20 cellular contexts compared by ENCODE assay signal in genomic region chr18:37207343-37207742, GRCh38.
DNase-seq lines count a peak whose midpoint lies in the region; ATAC-seq and TF ChIP-seq lines count a peak whose summit lies in the region.
"Had no signal": no experiment of that assay in that cellular context is flagged by ENCODE, and none has a peak within 500 bp of the region (broad histone marks: within the 10 kb centered on the region; RNA-seq: fewer than 3 reads in every experiment).

No MANE protein-coding gene starts in this region.

- no peaks in the 10 kb centered on the region for H3K27me3 ChIP-seq in SK-N-SH (ENCODE audit: insufficient read depth)

- TF ChIP-seq RAD21 in SK-N-SH (IDR thresholded peaks at IDR 0.05; ENCODE audit: low read length): peak; percentile 39

- DNase-seq in SK-N-SH (no peak), HT-29 (ENCODE audit: low spot score) (peak; percentile 7), SK-MEL-5 (ENCODE audit: low read depth, low spot score) (peak; percentile 21), iPS-NIHi7 (ENCODE audit: extremely low spot score) (peak; percentile 54), glutamatergic neuron (no peak)
- DNase-seq in activated T-cell treated with anti-CD3 and anti-CD28 coated beads, Interleukin-2, amount 50 U/mL, for 1 hour: no peak
- DNase-seq in effector memory CD8-positive, alpha-beta T cell: no peak
- DNase-seq: ACHN, C1 segment of cervical spinal cord, IMR-90, NCI-H1105, NCI-H2081 treated with DMSO at 0.1 percent for 48 hours, NCI-H226, NCI-H526, Right ventricle myocardium superior, T-cell, T-helper 9 cell had no signal

- H3K36me3 ChIP-seq in SK-N-SH (replicated peaks in 1 of 2; ENCODE audit: control insufficient read depth in 1 of 2, insufficient read depth in 2 of 2, low read length in 1 of 2): no peaks in the 10 kb centered on the region

- peaks cover 0 to 2% of the 10 kb centered on the region in 2 donors for H3K9me3 Mint-ChIP-seq in effector memory CD8-positive, alpha-beta T cell
- H3K9me3 Mint-ChIP-seq in glutamatergic neuron (ENCODE audit: unreplicated experiment): no peaks in the 10 kb centered on the region

- H3K4me2 ChIP-seq in SK-N-SH: no peak overlapping the region

- H3K79me2 ChIP-seq in SK-N-SH (ENCODE audit: insufficient read depth): no peaks in the 10 kb centered on the region

- H3K4me1 ChIP-seq in SK-N-SH (ENCODE audit: control insufficient read depth in 1 of 2, insufficient read depth in 2 of 2, low read depth in 1 of 2, low read length in 1 of 2): no peaks in the 10 kb centered on the region; a peak in 1 of 4 replicates

- no peaks in the 10 kb centered on the region for H4K20me1 ChIP-seq in SK-N-SH (ENCODE audit: insufficient read depth)

- H3K27me3 Mint-ChIP-seq in effector memory CD8-positive, alpha-beta T cell: no peaks in the 10 kb centered on the region
- H3K27me3 Mint-ChIP-seq in glutamatergic neuron (ENCODE audit: unreplicated experiment): peaks cover 2% of the 10 kb centered on the region
- H3K27me3 Mint-ChIP-seq: T-cell had no signal

- no peak for ATAC-seq in SK-N-SH treated with all-trans-retinoic acid at 6 μM for 48 hours
- ATAC-seq in effector memory CD8-positive, alpha-beta T cell (replicated peaks): no peak
- ATAC-seq: GM12878, T-cell had no signal

- in situ Hi-C loops in SK-MEL-5 (cut with HindIII; ENCODE audit: low pct_unique_long_range_greater_than_20kb, low sequenced_read_pairs): no loop called here

- no peak overlapping the region for H3K4me3 Mint-ChIP-seq in effector memory CD8-positive, alpha-beta T cell
- H3K4me3 Mint-ChIP-seq in glutamatergic neuron (ENCODE audit: unreplicated experiment): no peak overlapping the region
- H3K4me3 Mint-ChIP-seq: T-cell had no signal

- H3K36me3 Mint-ChIP-seq in effector memory CD8-positive, alpha-beta T cell (ENCODE audit: insufficient read depth): peaks cover 3% of the 10 kb centered on the region
- peaks cover 4% of the 10 kb centered on the region for H3K36me3 Mint-ChIP-seq in glutamatergic neuron (ENCODE audit: unreplicated experiment)

- no peak for TF ChIP-seq EP300 in SK-N-SH (IDR thresholded peaks at IDR 0.05; ENCODE audit: borderline replicate concordance in 1 of 2, low read depth in 1 of 2, low read length in 1 of 2)

- H3K27ac ChIP-seq in SK-N-SH (ENCODE audit: low read depth in 2 of 2, low read length in 1 of 2): no peak overlapping the region
- H3K27ac ChIP-seq: SK-N-MC had no signal

- no peaks in the 10 kb centered on the region for H3K9me3 ChIP-seq in SK-N-SH

- POLR2A ChIA-PET in SK-N-SH (lab: Yijun Ruan, JAX): no interaction called here

- TF ChIP-seq CTCF in SK-N-SH (IDR thresholded peaks at IDR 0.05): 0 out of 2 replicates have a peak, but pooled peaks have one; percentile 6
- no peak for TF ChIP-seq CTCF in glutamatergic neuron (IDR thresholded peaks at IDR 0.05; ENCODE audit: partially characterized antibody, unreplicated experiment)

- no peaks in the 10 kb centered on the region for H3K9me2 ChIP-seq in SK-N-SH

- H3K9ac ChIP-seq in SK-N-SH: no peak overlapping the region

- H2AFZ ChIP-seq in SK-N-SH (ENCODE audit: low read depth): no peak overlapping the region

- H3K4me1 Mint-ChIP-seq in effector memory CD8-positive, alpha-beta T cell (ENCODE audit: low read depth in 2 of 2): no peaks in the 10 kb centered on the region
- no peaks in the 10 kb centered on the region for H3K4me1 Mint-ChIP-seq in glutamatergic neuron (ENCODE audit: low read depth, unreplicated experiment)
- H3K4me1 Mint-ChIP-seq: T-cell had no signal

- 44% methylated on average over 1 of the region's 1 CpG for WGBS in SK-N-SH (ENCODE audit: low lambda C conversion rate)

- CTCF ChIA-PET in SK-N-SH (lab: Yijun Ruan, JAX): no interaction called here

- H3F3A ChIP-seq in SK-N-SH (replicated peaks; ENCODE audit: insufficient read depth): no peaks in the 10 kb centered on the region

- H3K27ac Mint-ChIP-seq in effector memory CD8-positive, alpha-beta T cell: no peak overlapping the region
- H3K27ac Mint-ChIP-seq in glutamatergic neuron (ENCODE audit: unreplicated experiment): no peak overlapping the region
- H3K27ac Mint-ChIP-seq: T-cell had no signal

- no peak overlapping the region for H3K4me3 ChIP-seq in SK-N-SH (ENCODE audit: low read depth in 2 of 2, low read length in 1 of 2)
- H3K4me3 ChIP-seq: GM12878, SK-N-MC had no signal

TF ChIP-seq in SK-N-SH, 30 proteins besides CTCF, POLR2A, EP300 and RAD21 (continues in another document):
- TF ChIP-seq IRF3 (IDR thresholded peaks at IDR 0.05; ENCODE audit: low read depth, low read length) (no peak), TEAD4 (IDR thresholded peaks at IDR 0.05; ENCODE audit: borderline replicate concordance, insufficient read depth) (no peak), PBX3 (IDR thresholded peaks at IDR 0.05) (no peak), FOXJ3 (CRISPR knock-in tag; IDR thresholded peaks at IDR 0.05) (no peak), TCF12 (IDR thresholded peaks at IDR 0.05) (no peak)
- TF ChIP-seq, protein P1, sequence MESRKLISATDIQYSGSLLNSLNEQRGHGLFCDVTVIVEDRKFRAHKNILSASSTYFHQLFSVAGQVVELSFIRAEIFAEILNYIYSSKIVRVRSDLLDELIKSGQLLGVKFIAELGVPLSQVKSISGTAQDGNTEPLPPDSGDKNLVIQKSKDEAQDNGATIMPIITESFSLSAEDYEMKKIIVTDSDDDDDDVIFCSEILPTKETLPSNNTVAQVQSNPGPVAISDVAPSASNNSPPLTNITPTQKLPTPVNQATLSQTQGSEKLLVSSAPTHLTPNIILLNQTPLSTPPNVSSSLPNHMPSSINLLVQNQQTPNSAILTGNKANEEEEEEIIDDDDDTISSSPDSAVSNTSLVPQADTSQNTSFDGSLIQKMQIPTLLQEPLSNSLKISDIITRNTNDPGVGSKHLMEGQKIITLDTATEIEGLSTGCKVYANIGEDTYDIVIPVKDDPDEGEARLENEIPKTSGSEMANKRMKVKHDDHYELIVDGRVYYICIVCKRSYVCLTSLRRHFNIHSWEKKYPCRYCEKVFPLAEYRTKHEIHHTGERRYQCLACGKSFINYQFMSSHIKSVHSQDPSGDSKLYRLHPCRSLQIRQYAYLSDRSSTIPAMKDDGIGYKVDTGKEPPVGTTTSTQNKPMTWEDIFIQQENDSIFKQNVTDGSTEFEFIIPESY (IDR thresholded peaks at IDR 0.05; ENCODE audit: borderline replicate concordance, low read depth): no peak

TF ChIP-seq in SK-N-SH treated with all-trans-retinoic acid at 6 μM for 48 hours, 23 proteins besides CTCF, POLR2A, EP300 and RAD21 (continues in another document):
- TF ChIP-seq TOX (CRISPR knock-in tag; IDR thresholded peaks at IDR 0.05; ENCODE audit: borderline replicate concordance): no peak
- TF ChIP-seq, protein P2, sequence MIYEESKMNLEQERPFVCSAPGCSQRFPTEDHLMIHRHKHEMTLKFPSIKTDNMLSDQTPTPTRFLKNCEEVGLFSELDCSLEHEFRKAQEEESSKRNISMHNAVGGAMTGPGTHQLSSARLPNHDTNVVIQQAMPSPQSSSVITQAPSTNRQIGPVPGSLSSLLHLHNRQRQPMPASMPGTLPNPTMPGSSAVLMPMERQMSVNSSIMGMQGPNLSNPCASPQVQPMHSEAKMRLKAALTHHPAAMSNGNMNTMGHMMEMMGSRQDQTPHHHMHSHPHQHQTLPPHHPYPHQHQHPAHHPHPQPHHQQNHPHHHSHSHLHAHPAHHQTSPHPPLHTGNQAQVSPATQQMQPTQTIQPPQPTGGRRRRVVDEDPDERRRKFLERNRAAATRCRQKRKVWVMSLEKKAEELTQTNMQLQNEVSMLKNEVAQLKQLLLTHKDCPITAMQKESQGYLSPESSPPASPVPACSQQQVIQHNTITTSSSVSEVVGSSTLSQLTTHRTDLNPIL (CRISPR knock-in tag; IDR thresholded peaks at IDR 0.05; ENCODE audit: low read depth): no peak
- TF ChIP-seq ZNF565 (CRISPR knock-in tag; conservative IDR thresholded peaks at IDR 0.05; ENCODE audit: low read depth): no peak
- TF ChIP-seq ZFP3 (CRISPR knock-in tag; IDR thresholded peaks at IDR 0.05): no peak
- no peak for TF ChIP-seq OSR1 (CRISPR knock-in tag; IDR thresholded peaks at IDR 0.05)
- TF ChIP-seq, protein P3, sequence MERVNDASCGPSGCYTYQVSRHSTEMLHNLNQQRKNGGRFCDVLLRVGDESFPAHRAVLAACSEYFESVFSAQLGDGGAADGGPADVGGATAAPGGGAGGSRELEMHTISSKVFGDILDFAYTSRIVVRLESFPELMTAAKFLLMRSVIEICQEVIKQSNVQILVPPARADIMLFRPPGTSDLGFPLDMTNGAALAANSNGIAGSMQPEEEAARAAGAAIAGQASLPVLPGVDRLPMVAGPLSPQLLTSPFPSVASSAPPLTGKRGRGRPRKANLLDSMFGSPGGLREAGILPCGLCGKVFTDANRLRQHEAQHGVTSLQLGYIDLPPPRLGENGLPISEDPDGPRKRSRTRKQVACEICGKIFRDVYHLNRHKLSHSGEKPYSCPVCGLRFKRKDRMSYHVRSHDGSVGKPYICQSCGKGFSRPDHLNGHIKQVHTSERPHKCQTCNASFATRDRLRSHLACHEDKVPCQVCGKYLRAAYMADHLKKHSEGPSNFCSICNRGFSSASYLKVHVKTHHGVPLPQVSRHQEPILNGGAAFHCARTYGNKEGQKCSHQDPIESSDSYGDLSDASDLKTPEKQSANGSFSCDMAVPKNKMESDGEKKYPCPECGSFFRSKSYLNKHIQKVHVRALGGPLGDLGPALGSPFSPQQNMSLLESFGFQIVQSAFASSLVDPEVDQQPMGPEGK (CRISPR knock-in tag; IDR thresholded peaks at IDR 0.05; ENCODE audit: borderline replicate concordance): no peak
- TF ChIP-seq PPARA (CRISPR knock-in tag; IDR thresholded peaks at IDR 0.05; ENCODE audit: borderline replicate concordance): no peak
- TF ChIP-seq SNAI2 (CRISPR knock-in tag; IDR thresholded peaks at IDR 0.05): no peak
- TF ChIP-seq ARNTL (CRISPR knock-in tag; IDR thresholded peaks at IDR 0.05; ENCODE audit: borderline replicate concordance, low read depth): no peak
- no peak for TF ChIP-seq RARB (CRISPR knock-in tag; IDR thresholded peaks at IDR 0.05)
- no peak for TF ChIP-seq CSDC2 (CRISPR knock-in tag; IDR thresholded peaks at IDR 0.05)
- no peak for TF ChIP-seq GLIS3 (CRISPR knock-in tag; IDR thresholded peaks at IDR 0.05)
- no peak for TF ChIP-seq ISL1 (CRISPR knock-in tag; IDR thresholded peaks at IDR 0.05)
- TF ChIP-seq ESRRG (CRISPR knock-in tag; IDR thresholded peaks at IDR 0.05): no peak

Comparison
In these comparisons a context has a peak if more than half of its experiments do, and no peak if none do; other contexts are left out.
1. DNase-seq: peak in HT-29 (single experiment), SK-MEL-5 (single experiment) and iPS-NIHi7 (single experiment); none in SK-N-SH (single experiment), activated T-cell treated with anti-CD3 and anti-CD28 coated beads, Interleukin-2, amount 50 U/mL, for 1 hour (single experiment), effector memory CD8-positive, alpha-beta T cell (0 of 3) and glutamatergic neuron (single experiment).